In the genomic region with DNA sequence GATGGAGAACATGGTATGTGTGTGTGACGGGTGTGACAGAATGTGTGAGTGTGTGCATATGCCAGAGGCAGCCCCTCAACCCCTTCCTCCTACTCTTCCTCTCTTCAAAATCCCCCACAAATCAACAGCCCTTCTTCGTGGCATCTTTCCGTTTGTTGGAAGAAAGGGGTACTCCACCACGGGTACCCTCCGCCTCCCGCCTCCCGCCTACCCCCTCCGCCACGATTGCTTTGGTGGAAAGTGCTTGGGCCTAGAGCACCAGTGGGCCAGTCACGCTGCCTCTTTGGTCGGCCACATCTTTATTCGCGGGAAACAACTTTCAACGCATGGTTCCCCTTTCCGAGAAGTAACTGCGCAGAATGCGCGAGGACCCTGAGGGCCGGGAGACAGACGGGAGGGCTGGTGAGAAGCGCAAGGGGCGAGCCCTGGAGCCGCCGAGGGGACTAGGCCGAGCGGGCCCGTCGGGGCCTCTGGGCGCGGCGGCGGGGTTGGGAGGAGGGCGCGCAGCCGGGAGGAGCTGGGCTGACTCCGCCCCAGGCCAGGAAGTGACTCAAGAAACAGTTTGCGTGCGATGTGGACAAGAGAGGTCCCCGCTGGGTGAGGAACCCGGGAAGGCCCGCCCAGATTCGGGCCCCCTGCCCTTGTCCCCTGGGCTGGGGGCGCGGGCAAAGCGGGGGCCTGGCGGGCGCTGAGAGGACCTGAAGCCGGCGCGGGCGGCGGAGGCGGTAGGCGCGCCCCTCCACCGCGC, we compare ENCODE assay signal across 1 cellular context.
TF ChIP-seq lines count a peak whose summit lies in the region.

Gene CBLN3 (minus strand): TSS at position 274 of the 748 bp plus-strand sequence. CDS start 614 bp downstream, outside the sequence.
Gene KHNYN (plus strand): TSS at position 560 of the 748 bp plus-strand sequence. CDS start 777 bp downstream, outside the sequence.

TF ChIP-seq in GM12878, 131 proteins besides CTCF, POLR2A, EP300 and RAD21 (continued from another document and continues in another):
- TF ChIP-seq BCLAF1 (IDR thresholded peaks at IDR 0.05) (no peak), ZNF207 (IDR thresholded peaks at IDR 0.05; ENCODE audit: borderline replicate concordance) (0 out of 2 replicates have a peak, but pooled peaks have one; percentile 39), GATAD2B (conservative IDR thresholded peaks at IDR 0.05; ENCODE audit: low read depth) (peak; percentile 95), WRNIP1 (IDR thresholded peaks at IDR 0.05; ENCODE audit: borderline replicate concordance, low read depth, low read length) (no peak), PAX5 (IDR thresholded peaks at IDR 0.05; ENCODE audit: borderline replicate concordance, low read depth, low read length) (no peak), ZNF592 (IDR thresholded peaks at IDR 0.05) (no peak), RAD51 (IDR thresholded peaks at IDR 0.05) (no peak), EGR1 (IDR thresholded peaks at IDR 0.05; ENCODE audit: borderline replicate concordance in 1 of 2, low read depth in 2 of 2, low read length in 2 of 2) (0 out of 3 replicates have a peak, but pooled peaks of 1 of the 2 experiments have one; percentile 31), NR2C2 (IDR thresholded peaks at IDR 0.05; ENCODE audit: borderline replicate concordance, control insufficient read depth, insufficient read length, low read depth) (no peak), NR2F1 (conservative IDR thresholded peaks at IDR 0.05) (peak; percentile 84), MXI1 (IDR thresholded peaks at IDR 0.05; ENCODE audit: low read depth, low read length) (no peak), CHD1 (IDR thresholded peaks at IDR 0.05; ENCODE audit: low read depth, low read length) (0 out of 2 replicates have a peak, but pooled peaks have one; percentile 58), RELA (IDR thresholded peaks at IDR 0.05; ENCODE audit: borderline replicate concordance, partially characterized antibody) (peak; percentile 37), BCL11A (IDR thresholded peaks at IDR 0.05; ENCODE audit: low read depth, low read length) (no peak), SUZ12 (IDR thresholded peaks at IDR 0.05; ENCODE audit: unreplicated experiment) (no peak), HSF1 (IDR thresholded peaks at IDR 0.05; ENCODE audit: low read depth, low read length) (no peak), E4F1 (IDR thresholded peaks at IDR 0.05; ENCODE audit: borderline replicate concordance, partially characterized antibody) (peak; percentile 36), CREB1 (IDR thresholded peaks at IDR 0.05; ENCODE audit: low read depth) (peak; percentile 68; the same call in 1 of the 2 replicates), CBX3 (IDR thresholded peaks at IDR 0.05; ENCODE audit: borderline replicate concordance, low read depth) (no peak)
- TF ChIP-seq, protein P1, sequence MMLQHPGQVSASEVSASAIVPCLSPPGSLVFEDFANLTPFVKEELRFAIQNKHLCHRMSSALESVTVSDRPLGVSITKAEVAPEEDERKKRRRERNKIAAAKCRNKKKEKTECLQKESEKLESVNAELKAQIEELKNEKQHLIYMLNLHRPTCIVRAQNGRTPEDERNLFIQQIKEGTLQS (IDR thresholded peaks at IDR 0.05; ENCODE audit: borderline replicate concordance, extremely low read depth, low read depth, low read length): no peak
- TF ChIP-seq, protein P2, sequence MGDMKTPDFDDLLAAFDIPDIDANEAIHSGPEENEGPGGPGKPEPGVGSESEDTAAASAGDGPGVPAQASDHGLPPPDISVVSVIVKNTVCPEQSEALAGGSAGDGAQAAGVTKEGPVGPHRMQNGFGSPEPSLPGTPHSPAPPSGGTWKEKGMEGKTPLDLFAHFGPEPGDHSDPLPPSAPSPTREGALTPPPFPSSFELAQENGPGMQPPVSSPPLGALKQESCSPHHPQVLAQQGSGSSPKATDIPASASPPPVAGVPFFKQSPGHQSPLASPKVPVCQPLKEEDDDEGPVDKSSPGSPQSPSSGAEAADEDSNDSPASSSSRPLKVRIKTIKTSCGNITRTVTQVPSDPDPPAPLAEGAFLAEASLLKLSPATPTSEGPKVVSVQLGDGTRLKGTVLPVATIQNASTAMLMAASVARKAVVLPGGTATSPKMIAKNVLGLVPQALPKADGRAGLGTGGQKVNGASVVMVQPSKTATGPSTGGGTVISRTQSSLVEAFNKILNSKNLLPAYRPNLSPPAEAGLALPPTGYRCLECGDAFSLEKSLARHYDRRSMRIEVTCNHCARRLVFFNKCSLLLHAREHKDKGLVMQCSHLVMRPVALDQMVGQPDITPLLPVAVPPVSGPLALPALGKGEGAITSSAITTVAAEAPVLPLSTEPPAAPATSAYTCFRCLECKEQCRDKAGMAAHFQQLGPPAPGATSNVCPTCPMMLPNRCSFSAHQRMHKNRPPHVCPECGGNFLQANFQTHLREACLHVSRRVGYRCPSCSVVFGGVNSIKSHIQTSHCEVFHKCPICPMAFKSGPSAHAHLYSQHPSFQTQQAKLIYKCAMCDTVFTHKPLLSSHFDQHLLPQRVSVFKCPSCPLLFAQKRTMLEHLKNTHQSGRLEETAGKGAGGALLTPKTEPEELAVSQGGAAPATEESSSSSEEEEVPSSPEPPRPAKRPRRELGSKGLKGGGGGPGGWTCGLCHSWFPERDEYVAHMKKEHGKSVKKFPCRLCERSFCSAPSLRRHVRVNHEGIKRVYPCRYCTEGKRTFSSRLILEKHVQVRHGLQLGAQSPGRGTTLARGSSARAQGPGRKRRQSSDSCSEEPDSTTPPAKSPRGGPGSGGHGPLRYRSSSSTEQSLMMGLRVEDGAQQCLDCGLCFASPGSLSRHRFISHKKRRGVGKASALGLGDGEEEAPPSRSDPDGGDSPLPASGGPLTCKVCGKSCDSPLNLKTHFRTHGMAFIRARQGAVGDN (IDR thresholded peaks at IDR 0.05): peak; percentile 94
- TF ChIP-seq, protein P3, sequence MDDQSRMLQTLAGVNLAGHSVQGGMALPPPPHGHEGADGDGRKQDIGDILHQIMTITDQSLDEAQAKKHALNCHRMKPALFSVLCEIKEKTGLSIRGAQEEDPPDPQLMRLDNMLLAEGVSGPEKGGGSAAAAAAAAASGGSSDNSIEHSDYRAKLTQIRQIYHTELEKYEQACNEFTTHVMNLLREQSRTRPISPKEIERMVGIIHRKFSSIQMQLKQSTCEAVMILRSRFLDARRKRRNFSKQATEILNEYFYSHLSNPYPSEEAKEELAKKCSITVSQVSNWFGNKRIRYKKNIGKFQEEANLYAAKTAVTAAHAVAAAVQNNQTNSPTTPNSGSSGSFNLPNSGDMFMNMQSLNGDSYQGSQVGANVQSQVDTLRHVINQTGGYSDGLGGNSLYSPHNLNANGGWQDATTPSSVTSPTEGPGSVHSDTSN (IDR thresholded peaks at IDR 0.05; ENCODE audit: insufficient replicate concordance, low read depth, low read length): no peak
- TF ChIP-seq, protein P4, sequence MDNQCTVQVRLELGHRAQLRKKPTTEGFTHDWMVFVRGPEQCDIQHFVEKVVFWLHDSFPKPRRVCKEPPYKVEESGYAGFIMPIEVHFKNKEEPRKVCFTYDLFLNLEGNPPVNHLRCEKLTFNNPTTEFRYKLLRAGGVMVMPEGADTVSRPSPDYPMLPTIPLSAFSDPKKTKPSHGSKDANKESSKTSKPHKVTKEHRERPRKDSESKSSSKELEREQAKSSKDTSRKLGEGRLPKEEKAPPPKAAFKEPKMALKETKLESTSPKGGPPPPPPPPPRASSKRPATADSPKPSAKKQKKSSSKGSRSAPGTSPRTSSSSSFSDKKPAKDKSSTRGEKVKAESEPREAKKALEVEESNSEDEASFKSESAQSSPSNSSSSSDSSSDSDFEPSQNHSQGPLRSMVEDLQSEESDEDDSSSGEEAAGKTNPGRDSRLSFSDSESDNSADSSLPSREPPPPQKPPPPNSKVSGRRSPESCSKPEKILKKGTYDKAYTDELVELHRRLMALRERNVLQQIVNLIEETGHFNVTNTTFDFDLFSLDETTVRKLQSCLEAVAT (IDR thresholded peaks at IDR 0.05): 0 out of 2 replicates have a peak, but pooled peaks have one; percentile 28
- TF ChIP-seq, protein P5, sequence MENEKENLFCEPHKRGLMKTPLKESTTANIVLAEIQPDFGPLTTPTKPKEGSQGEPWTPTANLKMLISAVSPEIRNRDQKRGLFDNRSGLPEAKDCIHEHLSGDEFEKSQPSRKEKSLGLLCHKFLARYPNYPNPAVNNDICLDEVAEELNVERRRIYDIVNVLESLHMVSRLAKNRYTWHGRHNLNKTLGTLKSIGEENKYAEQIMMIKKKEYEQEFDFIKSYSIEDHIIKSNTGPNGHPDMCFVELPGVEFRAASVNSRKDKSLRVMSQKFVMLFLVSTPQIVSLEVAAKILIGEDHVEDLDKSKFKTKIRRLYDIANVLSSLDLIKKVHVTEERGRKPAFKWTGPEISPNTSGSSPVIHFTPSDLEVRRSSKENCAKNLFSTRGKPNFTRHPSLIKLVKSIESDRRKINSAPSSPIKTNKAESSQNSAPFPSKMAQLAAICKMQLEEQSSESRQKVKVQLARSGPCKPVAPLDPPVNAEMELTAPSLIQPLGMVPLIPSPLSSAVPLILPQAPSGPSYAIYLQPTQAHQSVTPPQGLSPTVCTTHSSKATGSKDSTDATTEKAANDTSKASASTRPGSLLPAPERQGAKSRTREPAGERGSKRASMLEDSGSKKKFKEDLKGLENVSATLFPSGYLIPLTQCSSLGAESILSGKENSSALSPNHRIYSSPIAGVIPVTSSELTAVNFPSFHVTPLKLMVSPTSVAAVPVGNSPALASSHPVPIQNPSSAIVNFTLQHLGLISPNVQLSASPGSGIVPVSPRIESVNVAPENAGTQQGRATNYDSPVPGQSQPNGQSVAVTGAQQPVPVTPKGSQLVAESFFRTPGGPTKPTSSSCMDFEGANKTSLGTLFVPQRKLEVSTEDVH (IDR thresholded peaks at IDR 0.05; ENCODE audit: low read depth, partially characterized antibody): no peak
